ENCODE assay signal across 25 cellular contexts in genomic region chr13:31249140-31249539, GRCh38.
"Had no signal": no experiment of that assay in that cellular context is flagged by ENCODE, and none has a peak within 500 bp of the region (broad histone marks: within the 10 kb centered on the region; RNA-seq: fewer than 3 reads in every experiment).

No MANE protein-coding gene starts in this region.

- H3K36me3 ChIP-seq: brain microvascular endothelial cell had no signal

- H3K27ac ChIP-seq: brain microvascular endothelial cell had no signal

- DNase-seq: activated CD4-positive, alpha-beta memory T cell treated with anti-CD3 and anti-CD28 coated beads, Interleukin-2, amount 10 ng/mL, durations not matched to agents 7 days and 5 days; activated CD4-positive, alpha-beta T cell treated with anti-CD3 and anti-CD28 coated beads for 4 hours; activated CD4-positive, alpha-beta T cell treated with anti-CD3 and anti-CD28 coated beads, Interleukin-2, amount 10 ng/mL, durations not matched to agents 7 days and 5 days; activated CD4-positive, alpha-beta T cell treated with anti-CD3 and anti-CD28 coated beads, Interleukin-2, amount 50 U/mL, for 4 hours; activated CD4-positive, CD25-positive, alpha-beta regulatory T cell; activated CD4-positive, CD25-positive, alpha-beta regulatory T cell treated with anti-CD3 and anti-CD28 coated beads, Interleukin-2, amount 50 U/mL, for 72 hours; activated CD8-positive, alpha-beta memory T cell treated with anti-CD3 and anti-CD28 coated beads, Interleukin-2, amount 50 U/mL, for 48 hours; activated effector memory CD4-positive, alpha-beta T cell treated with Interleukin-2 at 50 U/mL for 16 hours; activated gamma-delta T cell treated with Interleukin-2 at 50 U/mL for 16 hours; activated naive CD4-positive, alpha-beta T cell treated with anti-CD3 and anti-CD28 coated beads, Interleukin-2, amount 50 U/mL, for 16 hours; activated naive CD4-positive, alpha-beta T cell treated with Interleukin-2 at 50 U/mL for 16 hours; activated T-cell treated with anti-CD3 and anti-CD28 coated beads for 4 hours; activated T-cell treated with anti-CD3 and anti-CD28 coated beads, Interleukin-2, amount 50 U/mL, for 4 hours; amniotic stem cell; anterior cingulate cortex; brain microvascular endothelial cell; cortex of kidney; dermis blood vessel endothelial cell; effector CD4-positive, alpha-beta T cell; effector memory CD8-positive, alpha-beta T cell; foreskin fibroblast; T-helper 2 cell had no signal

- H3K4me1 Mint-ChIP-seq: activated CD4-positive, alpha-beta memory T cell treated with anti-CD3 and anti-CD28 coated beads, Interleukin-2, amount 10 ng/mL, durations not matched to agents 7 days and 5 days; activated CD4-positive, alpha-beta T cell treated with anti-CD3 and anti-CD28 coated beads, Interleukin-2, amount 10 ng/mL, durations not matched to agents 7 days and 5 days; activated T-helper 17 cell treated with anti-CD3 and anti-CD28 coated beads, Interleukin-2, amount 50 U/mL, for 72 hours had no signal

- H3K27me3 ChIP-seq: brain microvascular endothelial cell had no signal

- ATAC-seq: activated T-cell treated with anti-CD3 and anti-CD28 coated beads, Interleukin-2, amount 50 U/mL, for 4 hours; activated T-helper 17 cell treated with anti-CD3 and anti-CD28 coated beads, Interleukin-2, amount 50 U/mL, for 72 hours; effector memory CD8-positive, alpha-beta T cell; esophagus mucosa had no signal

- H3K4me3 Mint-ChIP-seq: activated CD4-positive, alpha-beta memory T cell treated with anti-CD3 and anti-CD28 coated beads, Interleukin-2, amount 10 ng/mL, durations not matched to agents 7 days and 5 days; activated CD4-positive, alpha-beta T cell treated with anti-CD3 and anti-CD28 coated beads, Interleukin-2, amount 10 ng/mL, durations not matched to agents 7 days and 5 days; activated naive CD8-positive, alpha-beta T cell; activated T-cell treated with anti-CD3 and anti-CD28 coated beads, Interleukin-2, amount 50 U/mL, for 4 hours; activated T-helper 17 cell treated with anti-CD3 and anti-CD28 coated beads, Interleukin-2, amount 50 U/mL, for 72 hours; effector memory CD8-positive, alpha-beta T cell had no signal

- H3K27ac Mint-ChIP-seq: activated CD4-positive, alpha-beta memory T cell treated with anti-CD3 and anti-CD28 coated beads, Interleukin-2, amount 10 ng/mL, durations not matched to agents 7 days and 5 days; activated CD4-positive, alpha-beta T cell treated with anti-CD3 and anti-CD28 coated beads, Interleukin-2, amount 10 ng/mL, durations not matched to agents 7 days and 5 days; activated naive CD8-positive, alpha-beta T cell; activated T-helper 17 cell treated with anti-CD3 and anti-CD28 coated beads, Interleukin-2, amount 50 U/mL, for 72 hours; effector memory CD8-positive, alpha-beta T cell had no signal

- H3K27me3 Mint-ChIP-seq: activated CD4-positive, alpha-beta memory T cell treated with anti-CD3 and anti-CD28 coated beads, Interleukin-2, amount 10 ng/mL, durations not matched to agents 7 days and 5 days; activated CD4-positive, alpha-beta T cell treated with anti-CD3 and anti-CD28 coated beads, Interleukin-2, amount 10 ng/mL, durations not matched to agents 7 days and 5 days; activated naive CD8-positive, alpha-beta T cell; activated T-helper 17 cell treated with anti-CD3 and anti-CD28 coated beads, Interleukin-2, amount 50 U/mL, for 72 hours; effector memory CD8-positive, alpha-beta T cell had no signal
